16 cellular contexts compared by ENCODE assay signal in genomic region chr17:68424861-68425260, GRCh38. TPM values are rescaled to one million over a fixed set of nuclear protein-coding genes. Genes with fewer than 3 reads are reported as not detected.
A peak's percentile ranks its signal among the peaks of the same experiment; 100 is the strongest.
DNase-seq lines count a peak whose midpoint lies in the region; FAIRE-seq and TF ChIP-seq lines count a peak whose summit lies in the region.
"Had no signal": no experiment of that assay in that cellular context is flagged by ENCODE, and none has a peak within 500 bp of the region (broad histone marks: within the 10 kb centered on the region; RNA-seq: fewer than 3 reads in every experiment).

No MANE protein-coding gene starts in this region.

- no peak overlapping the region for H3K56ac ChIP-seq in H1 (replicated peaks; ENCODE audit: insufficient read length, low read depth, low read length)

- H3K4me3 ChIP-seq in H1 (ENCODE audit: extremely low read depth in 1 of 4, insufficient read depth in 2 of 4, low read depth in 3 of 4, low read length in 4 of 4) (no peak overlapping the region), small intestine (ENCODE audit: low read depth in 1 of 2, low read length in 2 of 2) (no peak overlapping the region)
- H3K4me3 ChIP-seq: BLaER1 treated with 17β-estradiol and CSF1 and Interleukin-3, amounts not matched to agents 10 nM and 100 nM; left ventricle myocardium inferior; right atrium auricular region had no signal

- TF ChIP-seq POLR2A in H1 (IDR thresholded peaks at IDR 0.05; ENCODE audit: control extremely low read depth in 1 of 2, low read depth in 2 of 2, low read length in 2 of 2) = no peak
- no peak for TF ChIP-seq POLR2A in H54 (IDR thresholded peaks at IDR 0.05; ENCODE audit: low read depth, low read length)

- H2AFZ ChIP-seq in H1 (ENCODE audit: low read length) = no peak overlapping the region

- no peaks in the 10 kb centered on the region for H3K79me1 ChIP-seq in H1 (ENCODE audit: low read depth, low read length)

- H4K91ac ChIP-seq in H1 (replicated peaks; ENCODE audit: insufficient read length, low read length) = no peak overlapping the region

- H4K8ac ChIP-seq in H1 (ENCODE audit: extremely low read depth, insufficient read depth, low read length) = no peak overlapping the region

- H3K79me2 ChIP-seq in H1 (ENCODE audit: control insufficient read depth in 1 of 2, insufficient read depth in 2 of 2, low read length in 2 of 2) = no peaks in the 10 kb centered on the region

- no peak for TF ChIP-seq RAD21 in H1 (IDR thresholded peaks at IDR 0.05 in 1 of 2, conservative IDR thresholded peaks at IDR 0.05 in 1 of 2; ENCODE audit: low read depth in 2 of 2, low read length in 2 of 2)

- H3K4me2 ChIP-seq in H1 (ENCODE audit: insufficient read depth in 1 of 2, low read depth in 2 of 2, low read length in 2 of 2) = no peak overlapping the region
- H3K4me2 ChIP-seq: BLaER1 treated with 17β-estradiol and CSF1 and Interleukin-3, amounts not matched to agents 10 nM and 100 nM had no signal

- H3K36me3 ChIP-seq in H1 (ENCODE audit: control insufficient read depth in 2 of 4, insufficient read depth in 4 of 4, low read length in 3 of 4) (peaks cover 0 to 3% (median 1%) of the 10 kb centered on the region in 4 experiments; a peak in 4 of 8 replicates), small intestine (ENCODE audit: control insufficient read depth in 2 of 2, insufficient read depth in 2 of 2, low read length in 2 of 2) (peaks cover 0 to 7% of the 10 kb centered on the region in 2 donors)

- TF ChIP-seq EP300 in H1 (IDR thresholded peaks at IDR 0.05; ENCODE audit: borderline replicate concordance in 1 of 2, low read depth in 2 of 2, low read length in 2 of 2) = no peak

- no peak for TF ChIP-seq CTCF in H1 (IDR thresholded peaks at IDR 0.05; ENCODE audit: control extremely low read depth in 1 of 3, insufficient read depth in 1 of 3, low read depth in 1 of 3, low read length in 3 of 3)

- H2AK5ac ChIP-seq in H1 (ENCODE audit: low read depth, low read length) = no peak overlapping the region

- CTCF ChIA-PET in H1 (lab: Charles Lee; ENCODE audit: partially characterized antibody) = interaction anchor here (0.8 to 2.8 kb wide), 17 partner anchors 10 to 160 kb away, joined by 3 to 12 read pairs (median 3); no protein-coding TSS in a partner anchor

- no peak overlapping the region for H2BK120ac ChIP-seq in H1 (replicated peaks; ENCODE audit: low read depth, low read length)

- no peak overlapping the region for H3K23ac ChIP-seq in H1 (ENCODE audit: insufficient read length)

- no peak overlapping the region for H3K18ac ChIP-seq in H1 (ENCODE audit: extremely low read depth, low read length)

- no peak overlapping the region for H2BK15ac ChIP-seq in H1 (ENCODE audit: low read length)

- FAIRE-seq in H1 (lab: Jason Lieb, UNC) = no peak
- FAIRE-seq in small intestine (lab: Jason Lieb, UNC) = no peak
- no peak for FAIRE-seq in H54 (lab: Jason Lieb, UNC)
- FAIRE-seq: RCC 7860 had no signal

- no peak overlapping the region for H2BK20ac ChIP-seq in H1 (ENCODE audit: low read length)

- DNase-seq in NCI-H1105 (lab: John Stamatoyannopoulos, UW) (peak; percentile 36), NCI-H2171 treated with DMSO at 0.1 percent for 48 hours (lab: John Stamatoyannopoulos, UW) (peak; percentile 90), H1 (ENCODE audit: low read depth in 1 of 2, low spot score in 2 of 2) (peak in 1 of 2 experiments; percentile 57), small intestine (peak; percentile 29), H54 (ENCODE audit: insufficient read length, low spot score) (no peak), hippocampal formation (lab: John Stamatoyannopoulos, UW) (no peak), NCI-H1048 (lab: John Stamatoyannopoulos, UW) (no peak), OCI-M2 (lab: John Stamatoyannopoulos, UW; ENCODE audit: unreplicated experiment) (no peak)
- DNase-seq: activated T-cell treated with anti-CD3 and anti-CD28 coated beads for 4 hours; central memory CD4-positive, alpha-beta T cell; IMR-90; left ventricle myocardium inferior; NCI-H1930 had no signal

- WGBS in H1 (ENCODE audit: extremely low coverage in 1 of 2, insufficient coverage in 1 of 2, insufficient read length in 1 of 2, insufficient replicate concordance in 2 of 2, low coverage in 1 of 2, low lambda C conversion rate in 2 of 2, missing lambda C conversion rate in 1 of 2), 2 experiments = 80% methylated on average over 6 of the region's 6 CpGs; no CpG with 5 or more reads in 1 of the 2 experiments
- 51 to 76% (median 52%) methylated on average over 6 of the region's 6 CpGs for WGBS in small intestine, 3 donors

- H4K20me1 ChIP-seq in H1 (replicated peaks in 1 of 2; ENCODE audit: control insufficient read depth in 1 of 2, insufficient read depth in 2 of 2, low read length in 2 of 2) = no peaks in the 10 kb centered on the region

- H2BK5ac ChIP-seq in H1 (ENCODE audit: low read depth, low read length) = no peak overlapping the region

- H3K4me1 ChIP-seq in H1 (replicated peaks in 1 of 4; ENCODE audit: control insufficient read depth in 3 of 4, insufficient read depth in 4 of 4, low read length in 3 of 4) (peaks cover 0 to 6% (median 4%) of the 10 kb centered on the region in 4 experiments; a peak in 5 of 7 replicates), small intestine (ENCODE audit: control insufficient read depth in 2 of 2, insufficient read depth in 1 of 2, low read depth in 1 of 2, low read length in 1 of 2) (no peaks in the 10 kb centered on the region)
- H3K4me1 ChIP-seq: right atrium auricular region had no signal

- no peaks in the 10 kb centered on the region for H3K23me2 ChIP-seq in H1 (ENCODE audit: low read depth, low read length)

- POLR2A ChIA-PET in H1 (lab: Charles Lee; ENCODE audit: partially characterized antibody) = interaction anchor here (0.9 to 1.8 kb wide), 4 partner anchors 9 to 135 kb away, joined by 3 to 8 read pairs (median 4); partner anchors contain the start of genes ARSG and SLC16A6

- H4K5ac ChIP-seq in H1 (ENCODE audit: insufficient read length, low read depth, low read length) = no peak overlapping the region

- no peak overlapping the region for H3K27ac ChIP-seq in H1 (ENCODE audit: low read depth, low read length)
- H3K27ac ChIP-seq in small intestine (ENCODE audit: low read depth in 1 of 2, low read length in 1 of 2) = no peak overlapping the region
- H3K27ac ChIP-seq: BLaER1 treated with 17β-estradiol and CSF1 and Interleukin-3, amounts not matched to agents 10 nM and 100 nM; left ventricle myocardium inferior; right atrium auricular region had no signal

- no peak overlapping the region for H2BK12ac ChIP-seq in H1 (ENCODE audit: low read depth, low read length)

- H3K14ac ChIP-seq in H1 (ENCODE audit: insufficient read length) = no peak overlapping the region

- H3K9me3 ChIP-seq in H1 (ENCODE audit: insufficient read depth in 2 of 2, low read depth in 1 of 2, low read length in 1 of 2) (no peaks in the 10 kb centered on the region), small intestine (ENCODE audit: control insufficient read depth, low read depth) (no peaks in the 10 kb centered on the region)
- H3K9me3 ChIP-seq: BLaER1 treated with 17β-estradiol and CSF1 and Interleukin-3, amounts not matched to agents 10 nM and 100 nM; left ventricle myocardium inferior; right atrium auricular region had no signal

- H3K27me3 ChIP-seq in H1 (replicated peaks in 1 of 4; ENCODE audit: control insufficient read depth in 3 of 4, extremely low read depth in 1 of 4, insufficient read depth in 3 of 4, low read length in 3 of 4) (no peaks in the 10 kb centered on the region), small intestine (ENCODE audit: control insufficient read depth in 2 of 2, insufficient read depth in 2 of 2, low read length in 2 of 2) (no peaks in the 10 kb centered on the region)
- H3K27me3 ChIP-seq: BLaER1 treated with 17β-estradiol and CSF1 and Interleukin-3, amounts not matched to agents 10 nM and 100 nM; right atrium auricular region had no signal

- H3K4ac ChIP-seq in H1 (replicated peaks; ENCODE audit: insufficient read length, low read depth, low read length) = no peak overlapping the region

- no peak overlapping the region for H3K9ac ChIP-seq in H1 (replicated peaks in 1 of 4; ENCODE audit: extremely low read depth in 1 of 4, low read depth in 3 of 4, low read length in 3 of 4)
- H3K9ac ChIP-seq: BLaER1 treated with 17β-estradiol and CSF1 and Interleukin-3, amounts not matched to agents 10 nM and 100 nM had no signal

TF ChIP-seq in H1, 55 proteins besides CTCF, POLR2A, EP300 and RAD21:
- TF ChIP-seq BACH1 (IDR thresholded peaks at IDR 0.05; ENCODE audit: low read length) (no peak), GABPA (IDR thresholded peaks at IDR 0.05; ENCODE audit: borderline replicate concordance, insufficient read depth, low read length) (no peak), CHD1 (IDR thresholded peaks at IDR 0.05; ENCODE audit: low read depth, low read length) (no peak), FOSL1 (IDR thresholded peaks at IDR 0.05; ENCODE audit: insufficient read depth, low read depth, low read length) (no peak), TBP (IDR thresholded peaks at IDR 0.05; ENCODE audit: low read depth, low read length) (peak; percentile 36; the same call in 1 of the 2 replicates)

RNA-seq across cellular contexts. Expression of gene WIPI1, which starts 32.4 kb away (rescaled TPM):
- 14.4 and 17.4 TPM in 2 replicates for total RNA-seq in H1 (2021; fragmentation: NEBNext Ultra II Directional; extraction: Animal tissue kit (Norgen Biotek cat#: 25700))
- polyA plus RNA-seq in H1 (2011; rRNA removed) = 15.5 and 16.6 TPM in 2 replicates
- polyA plus RNA-seq in H1 (2011; cell fraction: cytosol; rRNA removed) = 21.5 TPM
- polyA plus RNA-seq in H1 (2011; cell fraction: nucleus; rRNA removed) = 24.8 TPM
- 15.9 to 18.8 TPM (median 17.5 TPM) in 4 replicates for polyA plus RNA-seq in H1 (2012, experiment 1 of 2)
- 8.6 TPM for polyA plus RNA-seq in H1 (2012, experiment 2 of 2)
- polyA plus RNA-seq in H1 (2013, experiment 1 of 2) = 15.9 TPM
- 17.0 TPM for polyA plus RNA-seq in H1 (2013, experiment 2 of 2)
- 21.9 and 24.0 TPM in 2 replicates for polyA minus RNA-seq in H1 (2011; rRNA and poly(A)+ RNA removed)
- 15.6 TPM for polyA minus RNA-seq in H1 (2011; cell fraction: cytosol; rRNA and poly(A)+ RNA removed)
- 32.8 TPM for polyA minus RNA-seq in H1 (2011; cell fraction: nucleus; rRNA and poly(A)+ RNA removed)
- 10 to 100 TPM; 11.6 to 21.6 (median 18.1) TPM for polyA plus RNA-seq in small intestine

Comparison
In these comparisons a context has a peak if more than half of its experiments do, and no peak if none do; other contexts are left out.
1. DNase-seq: peak in NCI-H1105 (single experiment), NCI-H2171 treated with DMSO at 0.1 percent for 48 hours (single experiment) and small intestine (single experiment); none in H54 (single experiment), hippocampal formation (0 of 2), NCI-H1048 (single experiment) and OCI-M2 (single experiment).